17 cellular contexts compared by ENCODE assay signal in genomic region chr2:210671065-210671464, GRCh38.
"Had no signal": no experiment of that assay in that cellular context is flagged by ENCODE, and none has a peak within 500 bp of the region (broad histone marks: within the 10 kb centered on the region; RNA-seq: fewer than 3 reads in every experiment).

No MANE protein-coding gene starts in this region.

- DNase-seq: cortex of kidney; effector CD8-positive, alpha-beta T cell; foreskin melanocyte; glutamatergic neuron; left ventricle myocardium inferior; mesendoderm; naive thymus-derived CD4-positive, alpha-beta T cell; nephron progenitor cell; small intestine; stimulated activated CD4-positive, alpha-beta T cell treated with anti-CD3 and anti-CD28 coated beads, Interleukin-12 subunit alpha, Interleukin-12 subunit beta, amount 100 ng/mL, for 4 hours; stimulated activated naive CD4-positive, alpha-beta T cell; thyroid gland had no signal

- H3K27me3 ChIP-seq: dorsolateral prefrontal cortex, neutrophil, right atrium auricular region, suprapubic skin, thyroid gland had no signal

- H3K9me3 ChIP-seq: left ventricle myocardium inferior, neutrophil, right atrium auricular region, suprapubic skin, thyroid gland had no signal

- H3K36me3 ChIP-seq: left ventricle myocardium inferior, neutrophil, right atrium auricular region, suprapubic skin, thyroid gland had no signal

- H3K27ac ChIP-seq: left ventricle myocardium inferior, neutrophil, right atrium auricular region, suprapubic skin, thyroid gland had no signal

- H3K4me1 ChIP-seq: left ventricle myocardium inferior, right atrium auricular region, suprapubic skin, thyroid gland had no signal

- H3K4me3 ChIP-seq: left ventricle myocardium inferior, lung, right atrium auricular region, suprapubic skin, thyroid gland had no signal
